In genomic region chr1:32266926-32267645, GRCh38 we compare ENCODE assay signal across 13 cellular contexts. TPM values are rescaled to one million over a fixed set of nuclear protein-coding genes. Genes with fewer than 3 reads are reported as not detected.
A peak's percentile ranks its signal among the peaks of the same experiment; 100 is the strongest.
DNase-seq lines count a peak whose midpoint lies in the region; ATAC-seq, FAIRE-seq and TF ChIP-seq lines count a peak whose summit lies in the region.
"Had no signal": no experiment of that assay in that cellular context is flagged by ENCODE, and none has a peak within 500 bp of the region (broad histone marks: within the 10 kb centered on the region; RNA-seq: fewer than 3 reads in every experiment).

No MANE protein-coding gene starts in this region.

- peak overlapping the region; percentile 77 for H3K4me3 Mint-ChIP-seq in activated T-helper 17 cell treated with anti-CD3 and anti-CD28 coated beads, Interleukin-2, amount 50 U/mL, for 72 hours

- FAIRE-seq in A549 (lab: Jason Lieb, UNC), result no peak

- peaks cover 30% of the 10 kb centered on the region for H3K4me1 Mint-ChIP-seq in activated T-helper 17 cell treated with anti-CD3 and anti-CD28 coated beads, Interleukin-2, amount 50 U/mL, for 72 hours

- H3K4me1 ChIP-seq in A549, result peaks cover 7% of the 10 kb centered on the region; the same call in 2 of the 3 replicates
- H3K4me1 ChIP-seq: prostate gland had no signal

- TF ChIP-seq POLR2A in A549 (IDR thresholded peaks at IDR 0.05; ENCODE audit: low read length), result no peak

- peaks cover 3% of the 10 kb centered on the region for H3K9me3 Mint-ChIP-seq in activated T-helper 17 cell treated with anti-CD3 and anti-CD28 coated beads, Interleukin-2, amount 50 U/mL, for 72 hours

- H3K36me3 Mint-ChIP-seq in activated T-helper 17 cell treated with anti-CD3 and anti-CD28 coated beads, Interleukin-2, amount 50 U/mL, for 72 hours (ENCODE audit: low read depth), result peaks cover 65% of the 10 kb centered on the region

- no peak overlapping the region for H3K4me3 ChIP-seq in A549
- H3K4me3 ChIP-seq in GM12865 (ENCODE audit: low read depth, low read length), result no peak overlapping the region
- H3K4me3 ChIP-seq: prostate gland had no signal

- TF ChIP-seq CTCF in A549 (IDR thresholded peaks at IDR 0.05) (no peak), GM12865 (IDR thresholded peaks at IDR 0.05; ENCODE audit: insufficient read depth, low read depth, low read length, missing control alignments) (no peak)

- H3K4me2 ChIP-seq in A549, result peak overlapping the region; percentile 28; the same call in 1 of the 3 replicates

- CTCF ChIA-PET in A549 (lab: Yijun Ruan, JAX), result no interaction called here

- ATAC-seq in A549, result no peak
- peak; percentile 64 for ATAC-seq in activated T-helper 17 cell treated with anti-CD3 and anti-CD28 coated beads, Interleukin-2, amount 50 U/mL, for 72 hours (replicated peaks)
- no peak for ATAC-seq in HG02759 (IDR thresholded peaks at IDR 0.05; ENCODE audit: unreplicated experiment)
- ATAC-seq in GM21447 (IDR thresholded peaks at IDR 0.05; ENCODE audit: unreplicated experiment), result no peak

- DNase-seq in A549 (ENCODE audit: low read depth in 1 of 2, low spot score in 1 of 2) (no peak), GM12865 (ENCODE audit: low read depth) (peak; percentile 29), glomerular endothelial cell (ENCODE audit: extremely low read depth, low read depth, low spot score) (peak; percentile 96), AML-193 (lab: John Stamatoyannopoulos, UW) (no peak)
- DNase-seq in activated CD8-positive, alpha-beta memory T cell treated with anti-CD3 and anti-CD28 coated beads for 24 hours, result no peak
- DNase-seq: activated effector memory CD4-positive, alpha-beta T cell treated with Interleukin-2 at 50 U/mL for 16 hours; NK-92 treated with Interleukin-12 subunit alpha and Interleukin-12 subunit beta, amount 100 ng/mL, for 24 hours; T-helper 9 cell had no signal

- no peak for TF ChIP-seq RAD21 in A549 (conservative IDR thresholded peaks at IDR 0.05 in 1 of 2, IDR thresholded peaks at IDR 0.05 in 1 of 2)

- no peak overlapping the region for H3K27ac ChIP-seq in A549
- H3K27ac ChIP-seq: prostate gland had no signal

- no peaks in the 10 kb centered on the region for H3K27me3 Mint-ChIP-seq in activated T-helper 17 cell treated with anti-CD3 and anti-CD28 coated beads, Interleukin-2, amount 50 U/mL, for 72 hours

- 47% methylated on average over 8 of the region's 8 CpGs for WGBS in A549 (ENCODE audit: missing lambda C conversion rate)

- TF ChIP-seq EP300 in A549 (IDR thresholded peaks at IDR 0.05), result no peak

- H3K27ac Mint-ChIP-seq in activated T-helper 17 cell treated with anti-CD3 and anti-CD28 coated beads, Interleukin-2, amount 50 U/mL, for 72 hours, result peak overlapping the region; percentile 94

- no peaks in the 10 kb centered on the region for H3K9me3 ChIP-seq in A549
- H3K9me3 ChIP-seq: prostate gland had no signal

- POLR2A ChIA-PET in A549 (lab: Yijun Ruan, JAX), result no interaction called here

TF ChIP-seq in A549, 52 proteins besides CTCF, POLR2A, EP300 and RAD21:
- TF ChIP-seq NR3C1 (IDR thresholded peaks at IDR 0.05), result no peak

RNA-seq across cellular contexts. Expression of gene LCK, which starts 16.0 kb away (rescaled TPM):
- polyA plus RNA-seq in A549 (2011; rRNA removed) (0.03 and 0.04 TPM in 2 replicates), A549 (2017; fragmentation: RNase III; extraction: RNeasy Plus Mini Kit Qiagen cat#74134 plus additional on column Dnase treatment) (not detected in 3 replicates)
- 0.03 TPM in 2 replicates for polyA plus RNA-seq in A549 (2012; cell fraction: cytosol; rRNA removed)
- polyA plus RNA-seq in A549 (2012; cell fraction: nucleus; rRNA removed), result 0.12 TPM in 1 of 2 replicates, not detected in the other
- not detected in 2 replicates for polyA minus RNA-seq in A549 (2011; rRNA and poly(A)+ RNA removed)
- 100 to 1,000 TPM; 228 to 323 TPM for total RNA-seq in activated T-helper 17 cell treated with anti-CD3 and anti-CD28 coated beads, Interleukin-2, amount 50 U/mL, for 72 hours
- 0.35 and 1.1 TPM in 2 replicates for total RNA-seq in glomerular endothelial cell

RNA-seq across cellular contexts. Expression of gene FAM167B, which starts 20.1 kb away (rescaled TPM):
- 0.53 and 0.54 TPM in 2 replicates for polyA plus RNA-seq in A549 (2011; rRNA removed)
- polyA plus RNA-seq in A549 (2012; cell fraction: cytosol; rRNA removed), result 0.31 and 0.42 TPM in 2 replicates
- polyA plus RNA-seq in A549 (2012; cell fraction: nucleus; rRNA removed), result 1.9 and 2.3 TPM in 2 replicates
- 0.58 to 2.0 TPM (median 1.8 TPM) in 3 replicates for polyA plus RNA-seq in A549 (2017; fragmentation: RNase III; extraction: RNeasy Plus Mini Kit Qiagen cat#74134 plus additional on column Dnase treatment)
- 0.29 TPM in 2 replicates for polyA minus RNA-seq in A549 (2011; rRNA and poly(A)+ RNA removed)
- total RNA-seq in activated T-helper 17 cell treated with anti-CD3 and anti-CD28 coated beads, Interleukin-2, amount 50 U/mL, for 72 hours, result 1 to 10 TPM in 1 of 2 donors, under 1 TPM in 1; 0.99 to 1.1 TPM
- 101 and 121 TPM in 2 replicates for total RNA-seq in glomerular endothelial cell
- total RNA-seq: kidney epithelial cell had no signal

RNA-seq across cellular contexts. Expression of gene HDAC1, which starts 24.8 kb away (rescaled TPM):
- 135 TPM in 2 replicates for polyA plus RNA-seq in A549 (2011; rRNA removed)
- polyA plus RNA-seq in A549 (2012; cell fraction: cytosol; rRNA removed), result 89.7 and 101 TPM in 2 replicates
- 81.5 and 130 TPM in 2 replicates for polyA plus RNA-seq in A549 (2012; cell fraction: nucleus; rRNA removed)
- 88.8 to 102 TPM (median 99.6 TPM) in 3 replicates for polyA plus RNA-seq in A549 (2017; fragmentation: RNase III; extraction: RNeasy Plus Mini Kit Qiagen cat#74134 plus additional on column Dnase treatment)
- polyA minus RNA-seq in A549 (2011; rRNA and poly(A)+ RNA removed), result 109 and 133 TPM in 2 replicates
- 100 to 1,000 TPM; 171 to 199 TPM for total RNA-seq in activated T-helper 17 cell treated with anti-CD3 and anti-CD28 coated beads, Interleukin-2, amount 50 U/mL, for 72 hours
- total RNA-seq in glomerular endothelial cell, result 150 and 166 TPM in 2 replicates

RNA-seq across cellular contexts. Expression of gene EIF3I, which starts 44.9 kb away (rescaled TPM):
- 299 and 300 TPM in 2 replicates for polyA plus RNA-seq in A549 (2011; rRNA removed)
- polyA plus RNA-seq in A549 (2012; cell fraction: cytosol; rRNA removed), result 350 and 365 TPM in 2 replicates
- polyA plus RNA-seq in A549 (2012; cell fraction: nucleus; rRNA removed), result 185 and 215 TPM in 2 replicates
- polyA plus RNA-seq in A549 (2017; fragmentation: RNase III; extraction: RNeasy Plus Mini Kit Qiagen cat#74134 plus additional on column Dnase treatment), result 318 to 335 TPM (median 330 TPM) in 3 replicates
- polyA minus RNA-seq in A549 (2011; rRNA and poly(A)+ RNA removed), result 298 and 520 TPM in 2 replicates
- 100 to 1,000 TPM; 203 to 303 TPM for total RNA-seq in activated T-helper 17 cell treated with anti-CD3 and anti-CD28 coated beads, Interleukin-2, amount 50 U/mL, for 72 hours
- 234 and 362 TPM in 2 replicates for total RNA-seq in glomerular endothelial cell

RNA-seq across cellular contexts. Expression of gene TMEM234, which starts 44.9 kb away (rescaled TPM):
- 8.4 and 10.9 TPM in 2 replicates for polyA plus RNA-seq in A549 (2011; rRNA removed)
- 9.1 and 9.6 TPM in 2 replicates for polyA plus RNA-seq in A549 (2012; cell fraction: cytosol; rRNA removed)
- polyA plus RNA-seq in A549 (2012; cell fraction: nucleus; rRNA removed), result 17.3 and 21.7 TPM in 2 replicates
- polyA plus RNA-seq in A549 (2017; fragmentation: RNase III; extraction: RNeasy Plus Mini Kit Qiagen cat#74134 plus additional on column Dnase treatment), result 12.0 to 12.1 TPM (median 12.0 TPM) in 3 replicates
- 18.8 and 20.0 TPM in 2 replicates for polyA minus RNA-seq in A549 (2011; rRNA and poly(A)+ RNA removed)
- 10 to 100 TPM; 11.4 to 12.9 TPM for total RNA-seq in activated T-helper 17 cell treated with anti-CD3 and anti-CD28 coated beads, Interleukin-2, amount 50 U/mL, for 72 hours
- total RNA-seq in glomerular endothelial cell, result 15.9 and 16.6 TPM in 2 replicates

Comparison
In these comparisons a context has a peak if more than half of its experiments do, and no peak if none do; other contexts are left out.
1. DNase-seq: peak in GM12865 (single experiment) and glomerular endothelial cell (single experiment); none in A549 (0 of 2), AML-193 (0 of 2) and activated CD8-positive, alpha-beta memory T cell treated with anti-CD3 and anti-CD28 coated beads for 24 hours (single experiment).
2. RNA of gene LCK, which starts 16.0 kb away (total RNA-seq): 228 to 323 TPM in activated T-helper 17 cell treated with anti-CD3 and anti-CD28 coated beads, Interleukin-2, amount 50 U/mL, for 72 hours; 0.35 to 1.1 TPM in glomerular endothelial cell; every median in the first group is over 100 times any median in the second.
3. RNA of gene FAM167B, which starts 20.1 kb away (total RNA-seq): 101 to 121 TPM in glomerular endothelial cell; 0.99 to 1.1 TPM in activated T-helper 17 cell treated with anti-CD3 and anti-CD28 coated beads, Interleukin-2, amount 50 U/mL, for 72 hours; every median in the first group is over 10 times any median in the second.